In the genomic region with DNA sequence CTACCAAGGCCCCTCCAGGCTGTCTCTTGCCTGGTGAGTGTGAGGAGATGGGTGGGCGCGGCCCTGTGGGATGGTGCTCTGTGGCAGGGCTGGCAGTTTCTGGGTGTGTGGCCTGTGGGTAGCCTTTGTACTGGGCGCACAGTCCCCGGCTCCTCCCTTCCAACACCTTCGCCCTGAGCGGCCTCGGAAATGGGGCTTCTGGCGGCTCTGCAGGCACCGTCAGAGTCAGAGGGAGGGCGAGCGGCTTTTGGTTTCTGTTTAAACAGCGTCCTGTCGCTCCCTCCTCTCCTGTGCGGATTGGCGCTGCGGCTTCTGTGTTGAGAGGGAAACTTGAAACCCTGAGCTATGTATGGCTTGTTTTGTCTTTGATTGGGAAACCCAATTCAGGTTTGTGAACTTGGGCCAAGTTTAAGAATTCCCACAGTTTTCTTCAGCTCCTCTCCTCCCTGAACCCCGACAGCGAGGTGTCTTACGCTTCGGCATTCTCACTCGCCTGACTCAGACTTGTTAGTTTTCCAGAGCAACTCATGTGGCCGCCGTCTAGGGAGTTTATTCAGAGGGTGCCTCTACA, we compare ENCODE assay signal across 8 cellular contexts. TPM values are rescaled to one million over a fixed set of nuclear protein-coding genes. Genes with fewer than 3 reads are reported as not detected.
DNase-seq lines count a peak whose midpoint lies in the region; FAIRE-seq and TF ChIP-seq lines count a peak whose summit lies in the region.

No MANE protein-coding gene starts in this region.

- H3K4me1 ChIP-seq in hepatocyte (ENCODE audit: insufficient read depth) = peaks cover 3% of the 10 kb centered on the region

- no peaks in the 10 kb centered on the region for H3K9me3 ChIP-seq in hepatocyte (ENCODE audit: low read depth)

- peak overlapping the region; percentile 66 for H3K27ac ChIP-seq in hepatocyte

- DNase-seq in NCI-H187 (lab: John Stamatoyannopoulos, UW) = peak; percentile 82 to 84
- peak; percentile 76 for DNase-seq in activated effector memory CD4-positive, alpha-beta T cell treated with anti-CD3 and anti-CD28 coated beads, Interleukin-2, amount 50 U/mL, for 16 hours
- peak; percentile 50 for DNase-seq in hepatocyte (ENCODE audit: low spot score)
- DNase-seq in stimulated activated CD8-positive, alpha-beta memory T cell treated with anti-CD3 and anti-CD28 coated beads, Interleukin-15, amount 100 ng/mL, for 4 hours (ENCODE audit: low read depth in 2 of 2) = peak; percentile 26 to 32
- no peak for DNase-seq in superior temporal gyrus (ENCODE audit: extremely low spot score)
- no peak for DNase-seq in GM19239 (ENCODE audit: insufficient read length, low spot score)
- DNase-seq in pons (ENCODE audit: low spot score) = no peak
- no peak for DNase-seq in HK-2 (ENCODE audit: unreplicated experiment)

- H3K4me2 ChIP-seq in hepatocyte = peak overlapping the region; percentile 66

- FAIRE-seq in GM19239 (lab: Jason Lieb, UNC) = no peak

- H3K79me2 ChIP-seq in hepatocyte = no peaks in the 10 kb centered on the region

- H2AFZ ChIP-seq in hepatocyte = no peak overlapping the region

- TF ChIP-seq CTCF in hepatocyte (IDR thresholded peaks at IDR 0.05; ENCODE audit: poor library complexity) = no peak

- WGBS in hepatocyte (ENCODE audit: low lambda C conversion rate, missing lambda C conversion rate) = 60% methylated on average over 23 of the region's 23 CpGs

- no peak overlapping the region for H3K4me3 ChIP-seq in hepatocyte

- no peaks in the 10 kb centered on the region for H4K20me1 ChIP-seq in hepatocyte (ENCODE audit: insufficient read depth, poor library complexity, severe bottlenecking)

- no peaks in the 10 kb centered on the region for H3K36me3 ChIP-seq in hepatocyte (replicated peaks; ENCODE audit: insufficient read depth, low read depth)

- H3K9me2 ChIP-seq in hepatocyte (replicated peaks; ENCODE audit: insufficient read depth) = no peaks in the 10 kb centered on the region

- H3K27me3 ChIP-seq in hepatocyte = no peaks in the 10 kb centered on the region

RNA-seq across cellular contexts. Expression of gene ZNF750, which starts 8.3 kb away (rescaled TPM):
- 0.12 and 0.27 TPM in 2 replicates for total RNA-seq in hepatocyte
- polyA plus RNA-seq in hepatocyte = 0.49 and 2.1 TPM in 2 replicates

Comparison
In these comparisons a context has a peak if more than half of its experiments do, and no peak if none do; other contexts are left out.
1. DNase-seq: peak in NCI-H187 (2 of 2), activated effector memory CD4-positive, alpha-beta T cell treated with anti-CD3 and anti-CD28 coated beads, Interleukin-2, amount 50 U/mL, for 16 hours (single experiment), hepatocyte (single experiment) and stimulated activated CD8-positive, alpha-beta memory T cell treated with anti-CD3 and anti-CD28 coated beads, Interleukin-15, amount 100 ng/mL, for 4 hours (2 of 2); none in superior temporal gyrus (single experiment), GM19239 (single experiment), pons (single experiment) and HK-2 (single experiment).